ENCODE assay signal across 18 cellular contexts in the genomic region with DNA sequence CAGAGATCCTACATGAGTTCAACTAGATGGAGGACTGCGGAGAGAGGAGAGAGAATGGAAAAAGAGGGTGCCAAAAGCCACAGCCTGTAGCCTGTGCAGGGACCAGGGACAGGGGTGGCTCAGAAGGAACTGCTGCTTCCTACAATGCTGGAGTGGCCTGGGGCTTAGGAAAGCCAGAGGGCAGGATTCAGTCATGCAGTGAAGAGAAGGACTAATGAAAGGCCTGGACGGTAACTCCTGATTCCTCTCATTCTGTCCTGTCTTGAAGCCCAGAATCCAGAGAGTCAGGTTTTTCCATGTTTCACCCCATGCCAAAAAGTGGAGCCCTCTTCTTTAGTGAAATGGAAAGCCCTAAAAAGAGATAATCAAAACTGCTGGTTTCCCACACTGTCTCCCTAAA. TPM values are rescaled to one million over a fixed set of nuclear protein-coding genes. Genes with fewer than 3 reads are reported as not detected.
A peak's percentile ranks its signal among the peaks of the same experiment; 100 is the strongest.
DNase-seq lines count a peak whose midpoint lies in the region; ATAC-seq, FAIRE-seq and TF ChIP-seq lines count a peak whose summit lies in the region.
"Had no signal": no experiment of that assay in that cellular context is flagged by ENCODE, and none has a peak within 500 bp of the region (broad histone marks: within the 10 kb centered on the region; RNA-seq: fewer than 3 reads in every experiment).

No MANE protein-coding gene starts in this region.

- H3K36me3 Mint-ChIP-seq in immature natural killer cell: no peaks in the 10 kb centered on the region
- H3K36me3 Mint-ChIP-seq: CD14-positive monocyte; CD4-positive, alpha-beta memory T cell had no signal

- H2BK5ac ChIP-seq in IMR-90 (ENCODE audit: low read depth, low read length, poor library complexity, severe bottlenecking) (no peak overlapping the region), trophoblast cell (ENCODE audit: low read depth, low read length, poor library complexity) (peak overlapping the region; percentile 46)

- H3K27ac ChIP-seq in IMR-90 (ENCODE audit: insufficient read depth, low read length) (no peak overlapping the region), K562 (ENCODE audit: extremely low read depth, low read depth, low read length) (no peak overlapping the region), trophoblast cell (ENCODE audit: low read depth, low read length) (peak overlapping the region; percentile 54)
- H3K27ac ChIP-seq: BLaER1, GM23248 had no signal

- ATAC-seq in IMR-90 (ENCODE audit: low read depth) (no peak), K562 (peak; percentile 31; the same call in 1 of the 3 replicates), GM21717 (IDR thresholded peaks at IDR 0.05; ENCODE audit: unreplicated experiment) (no peak), GM18511 (IDR thresholded peaks at IDR 0.05; ENCODE audit: unreplicated experiment) (no peak)

- peaks cover 0 to 5% (median 4%) of the 10 kb centered on the region in 3 donors for H3K27me3 Mint-ChIP-seq in immature natural killer cell (ENCODE audit: low read depth in 3 of 3)
- H3K27me3 Mint-ChIP-seq: CD4-positive, alpha-beta memory T cell had no signal

- H3K4me2 ChIP-seq in IMR-90 (ENCODE audit: low read depth, low read length): no peak overlapping the region
- no peak overlapping the region for H3K4me2 ChIP-seq in K562 (ENCODE audit: insufficient read depth, low read length)
- H3K4me2 ChIP-seq in trophoblast cell (ENCODE audit: low read length): no peak overlapping the region
- H3K4me2 ChIP-seq: BLaER1 had no signal

- H3K79me1 ChIP-seq in IMR-90 (ENCODE audit: low read depth in 1 of 2, low read length in 2 of 2) (no peaks in the 10 kb centered on the region), trophoblast cell (ENCODE audit: low read length) (peaks cover 5% of the 10 kb centered on the region)

- no peak overlapping the region for H3K18ac ChIP-seq in IMR-90 (ENCODE audit: low read depth, low read length)
- no peak overlapping the region for H3K18ac ChIP-seq in trophoblast cell (ENCODE audit: low read length)

- no peak overlapping the region for H3K56ac ChIP-seq in IMR-90 (ENCODE audit: extremely low read depth, insufficient read depth, low read length)

- no peak overlapping the region for H3K23ac ChIP-seq in IMR-90 (ENCODE audit: low read depth, low read length)
- H3K23ac ChIP-seq in trophoblast cell (ENCODE audit: low read length): no peak overlapping the region

- H3K9ac ChIP-seq in IMR-90 (ENCODE audit: low read depth, low read length) (no peak overlapping the region), K562 (ENCODE audit: insufficient read depth in 1 of 2, low read depth in 2 of 2, low read length in 2 of 2) (no peak overlapping the region), trophoblast cell (ENCODE audit: low read length) (no peak overlapping the region)
- H3K9ac ChIP-seq: BLaER1, GM23248 had no signal

- CTCF ChIA-PET in IMR-90 (lab: Yijun Ruan, JAX) (no interaction called here), K562 (lab: Yijun Ruan, JAX; ENCODE audit: low intra/inter-chr PET ratio) (no interaction called here)

- H4K20me1 ChIP-seq in IMR-90 (ENCODE audit: insufficient read depth, low read length) (no peaks in the 10 kb centered on the region), K562 (replicated peaks; ENCODE audit: control insufficient read depth, insufficient read depth, low read length) (no peaks in the 10 kb centered on the region)
- H4K20me1 ChIP-seq: BLaER1 had no signal

- POLR2A ChIA-PET in IMR-90 (lab: Charles Lee; ENCODE audit: unreplicated experiment) (no interaction called here), K562 (lab: Yijun Ruan, JAX) (interaction anchor here (0.8 to 1.5 kb wide), 2 partner anchors 12 to 110 kb away, joined by 3 read pairs; no protein-coding TSS in a partner anchor)

- DNase-seq in IMR-90 (no peak), K562 (ENCODE audit: extremely low read depth in 1 of 4, low spot score in 3 of 4) (no peak), trophoblast cell (peak; percentile 52 to 71), NCI-H1694 (lab: John Stamatoyannopoulos, UW) (no peak), immature natural killer cell (no peak)
- DNase-seq: 8988T; CD4-positive, alpha-beta memory T cell; DMS153; DMS79; GF-D8; GM23248; HCEC 1CT had no signal

- TF ChIP-seq CTCF in IMR-90 (conservative IDR thresholded peaks at IDR 0.05; ENCODE audit: low read depth, low read length): no peak
- TF ChIP-seq CTCF in K562 (IDR thresholded peaks at IDR 0.05 in 2 of 3, conservative IDR thresholded peaks at IDR 0.05 in 1 of 3; ENCODE audit: insufficient read depth in 2 of 3, low read depth in 1 of 3, low read length in 3 of 3): no peak

- no CpG with 5 or more reads among the region's 2 CpGs for WGBS in IMR-90 (ENCODE audit: extremely low coverage in 2 of 2, insufficient read length in 1 of 2), 2 experiments
- 62% methylated on average over 2 of the region's 2 CpGs for WGBS in K562 (ENCODE audit: insufficient coverage, low coverage, missing lambda C conversion rate)
- WGBS in trophoblast cell (ENCODE audit: extremely low coverage, insufficient coverage, insufficient read length): no CpG with 5 or more reads among the region's 2 CpGs

- no peaks in the 10 kb centered on the region for H3K36me3 ChIP-seq in IMR-90 (ENCODE audit: control insufficient read depth, insufficient read depth, low read length)
- no peaks in the 10 kb centered on the region for H3K36me3 ChIP-seq in K562 (ENCODE audit: control insufficient read depth, insufficient read depth, low read length)
- H3K36me3 ChIP-seq in trophoblast cell (ENCODE audit: control insufficient read depth in 1 of 2, insufficient read depth in 2 of 2, low read length in 2 of 2): no peaks in the 10 kb centered on the region
- H3K36me3 ChIP-seq: BLaER1 had no signal

- peak overlapping the region; percentile 26 for H2AFZ ChIP-seq in IMR-90 (replicated peaks; ENCODE audit: low read length, poor library complexity)
- no peak overlapping the region for H2AFZ ChIP-seq in K562 (ENCODE audit: low read depth, low read length)
- H2AFZ ChIP-seq in trophoblast cell (ENCODE audit: insufficient read depth, low read length, poor library complexity): no peak overlapping the region
- H2AFZ ChIP-seq: GM23248 had no signal

- H3K27me3 ChIP-seq in IMR-90 (ENCODE audit: control insufficient read depth, insufficient read depth, low read length) (no peaks in the 10 kb centered on the region), K562 (ENCODE audit: control insufficient read depth in 2 of 2, insufficient read depth in 2 of 2, low read length in 2 of 2) (no peaks in the 10 kb centered on the region), trophoblast cell (ENCODE audit: insufficient read depth, low read length) (no peaks in the 10 kb centered on the region)
- H3K27me3 ChIP-seq: BLaER1 had no signal

- H4K91ac ChIP-seq in IMR-90 (ENCODE audit: insufficient read depth, low read depth, low read length) (no peak overlapping the region), trophoblast cell (ENCODE audit: low read depth, low read length) (no peak overlapping the region)

- no peak overlapping the region for H2AK5ac ChIP-seq in IMR-90 (ENCODE audit: low read depth, low read length)
- H2AK5ac ChIP-seq in trophoblast cell (ENCODE audit: low read length): no peak overlapping the region

- TF ChIP-seq POLR2A in IMR-90 (IDR thresholded peaks at IDR 0.05; ENCODE audit: low read depth, low read length): no peak
- TF ChIP-seq POLR2A in K562 (conservative IDR thresholded peaks at IDR 0.05): no peak

- TF ChIP-seq RAD21 in IMR-90 (IDR thresholded peaks at IDR 0.05; ENCODE audit: low read length) (no peak), K562 (CRISPR knock-in tag; conservative IDR thresholded peaks at IDR 0.05 in 1 of 2, IDR thresholded peaks at IDR 0.05 in 1 of 2) (no peak)

- no peak overlapping the region for H3K4me3 ChIP-seq in IMR-90 (ENCODE audit: insufficient read depth, low read depth, low read length)
- H3K4me3 ChIP-seq in K562: no peak overlapping the region
- H3K4me3 ChIP-seq in trophoblast cell (ENCODE audit: low read depth, low read length): no peak overlapping the region
- H3K4me3 ChIP-seq: BLaER1, GM23248 had no signal

- intact Hi-C loops in IMR-90 (cut with micrococcal nuclease): no loop called here
- intact Hi-C loops in K562 (cut with micrococcal nuclease): no loop called here

- H2BK12ac ChIP-seq in trophoblast cell (ENCODE audit: low read length): no peak overlapping the region

- FAIRE-seq in K562 (lab: Jason Lieb, UNC): no peak
- FAIRE-seq: H54, HTR-8/SVneo had no signal

- H3K4me1 ChIP-seq in IMR-90 (ENCODE audit: control insufficient read depth, insufficient read depth, low read length) (no peaks in the 10 kb centered on the region), K562 (replicated peaks in 1 of 2; ENCODE audit: control insufficient read depth in 2 of 2, insufficient read depth in 2 of 2, low read length in 2 of 2) (no peaks in the 10 kb centered on the region), trophoblast cell (ENCODE audit: control insufficient read depth in 1 of 2, insufficient read depth in 2 of 2, low read length in 2 of 2) (no peaks in the 10 kb centered on the region)
- H3K4me1 ChIP-seq: BLaER1 had no signal

- H4K5ac ChIP-seq in IMR-90 (ENCODE audit: low read depth, low read length): no peak overlapping the region

- H3K9me1 ChIP-seq in IMR-90 (ENCODE audit: insufficient read depth, low read length) (no peaks in the 10 kb centered on the region), K562 (ENCODE audit: control insufficient read depth, insufficient read depth, low read length) (no peaks in the 10 kb centered on the region)

- no peak overlapping the region for H3K27ac Mint-ChIP-seq in immature natural killer cell
- H3K27ac Mint-ChIP-seq: CD4-positive, alpha-beta memory T cell had no signal

- no peak overlapping the region for H2BK20ac ChIP-seq in IMR-90 (ENCODE audit: low read depth, low read length)

- H2BK15ac ChIP-seq in IMR-90 (ENCODE audit: low read depth, low read length): no peak overlapping the region

- H3K4me1 Mint-ChIP-seq in immature natural killer cell: no peaks in the 10 kb centered on the region
- H3K4me1 Mint-ChIP-seq: CD4-positive, alpha-beta memory T cell had no signal

- dilution Hi-C loops in IMR-90 (cut with HindIII; ENCODE audit: low sequenced_read_pairs, unreplicated experiment): no loop called here

- H4K12ac ChIP-seq in trophoblast cell (ENCODE audit: low read depth, low read length): no peak overlapping the region

- no peak for TF ChIP-seq EP300 in K562 (IDR thresholded peaks at IDR 0.05; ENCODE audit: low read length)

- H3K9me3 ChIP-seq in IMR-90 (ENCODE audit: control insufficient read depth, insufficient read depth, low read length) (no peaks in the 10 kb centered on the region), K562 (replicated peaks; ENCODE audit: control insufficient read depth, insufficient read depth, low read depth, low read length) (no peaks in the 10 kb centered on the region), trophoblast cell (ENCODE audit: insufficient read depth, low read depth, low read length) (no peaks in the 10 kb centered on the region)
- H3K9me3 ChIP-seq: BLaER1 had no signal

- H3K4me3 Mint-ChIP-seq in immature natural killer cell: no peak overlapping the region
- H3K4me3 Mint-ChIP-seq: CD14-positive monocyte; CD4-positive, alpha-beta memory T cell had no signal

- no peak overlapping the region for H2AK9ac ChIP-seq in IMR-90 (replicated peaks; ENCODE audit: low read depth, low read length, poor library complexity)

- no peak overlapping the region for H2BK120ac ChIP-seq in IMR-90 (ENCODE audit: low read depth, low read length)
- H2BK120ac ChIP-seq in trophoblast cell (ENCODE audit: insufficient read depth, low read length, poor library complexity): peak overlapping the region; percentile 38

- H3K14ac ChIP-seq in IMR-90 (replicated peaks; ENCODE audit: low read depth, low read length) (no peak overlapping the region), trophoblast cell (ENCODE audit: low read length) (no peak overlapping the region)

- no peak overlapping the region for H4K8ac ChIP-seq in IMR-90 (ENCODE audit: low read depth in 2 of 2, low read length in 2 of 2)
- H4K8ac ChIP-seq in trophoblast cell (ENCODE audit: low read depth, low read length): no peak overlapping the region

- H3K9me3 Mint-ChIP-seq in immature natural killer cell: no peaks in the 10 kb centered on the region
- H3K9me3 Mint-ChIP-seq: CD4-positive, alpha-beta memory T cell had no signal

- BruUV-seq in IMR-90 (replicated peaks; lab: Mats Ljungman, UMichigan) (no TSS peak), K562 (replicated peaks; lab: Mats Ljungman, UMichigan) (no TSS peak)

- no peaks in the 10 kb centered on the region for H3K79me2 ChIP-seq in K562 (ENCODE audit: control insufficient read depth, insufficient read depth, low read length)
- H3K79me2 ChIP-seq in trophoblast cell (ENCODE audit: control insufficient read depth, insufficient read depth, low read length, poor library complexity): no peaks in the 10 kb centered on the region

- in situ Hi-C loops in IMR-90 (cut with MboI; ENCODE audit: low sequenced_read_pairs): loop anchor here (10.0 kb wide), 1 partner anchor 121 kb away; a partner anchor contains a TSS
- in situ Hi-C loops in K562 (cut with MboI): loop anchor here (5.0 kb wide), 1 partner anchor 178 kb away; no protein-coding TSS in a partner anchor

- H3K4ac ChIP-seq in IMR-90 (ENCODE audit: low read depth, low read length) (no peak overlapping the region), trophoblast cell (ENCODE audit: low read depth, low read length) (no peak overlapping the region)

RNA-seq across cellular contexts. Expression of a gene that starts 48.4 kb away (rescaled TPM):
- total RNA-seq in IMR-90 (2012; rRNA removed) (23.8 and 26.9 TPM in 2 replicates), K562 (2014; rRNA removed) (51.4 and 59.4 TPM in 2 replicates), K562 (2014; rRNA removed; fragmentation: Illumina TruSeq; extraction: Trizol) (25.0 and 35.2 TPM in 2 replicates), K562 (2015; rRNA removed; fragmentation: Illumina TruSeq; extraction: Trizol) (28.2 and 29.9 TPM in 2 replicates), K562 (2021) (78.1 and 97.9 TPM in 2 replicates)
- polyA plus RNA-seq in IMR-90 (2012; rRNA removed) (17.7 and 18.6 TPM in 2 replicates), K562 (2011; rRNA removed) (25.2 and 37.0 TPM in 2 replicates), K562 (2014; fragmentation: Illumina TruSeq; extraction: Trizol) (40.9 and 52.0 TPM in 2 replicates), K562 (2014; fragmentation: Nextera tagmentation; extraction: Ambion mirVana) (1 to 10 TPM; 1.1 to 3.3 TPM), K562 (2014; rRNA removed) (41.9 and 46.4 TPM in 2 replicates), immature natural killer cell (1 to 10 TPM; 1.9 to 3.1 (median 2.7) TPM)
- polyA plus RNA-seq in IMR-90 (2012; cell fraction: cytosol; rRNA removed): 8.4 and 8.8 TPM in 2 replicates
- polyA plus RNA-seq in IMR-90 (2012; cell fraction: nucleus; rRNA removed; ENCODE audit: low replicate concordance): 22.9 and 29.8 TPM in 2 replicates
- 77.0 and 104 TPM in 2 replicates for total RNA-seq in K562 (2011; cell fraction: chromatin; rRNA removed; ENCODE audit: low replicate concordance)
- 49.2 and 49.6 TPM in 2 replicates for total RNA-seq in K562 (2011; cell fraction: nucleolus; rRNA removed)
- 50.6 and 77.9 TPM in 2 replicates for total RNA-seq in K562 (2011; cell fraction: nucleoplasm; rRNA removed)
- 28.9 and 42.0 TPM in 2 replicates for polyA plus RNA-seq in K562 (2011; cell fraction: cytosol; rRNA removed)
- 66.5 and 106 TPM in 2 replicates for polyA plus RNA-seq in K562 (2011; cell fraction: nucleus; rRNA removed)
- polyA plus RNA-seq in K562 (2012): 39.2 and 41.6 TPM in 2 replicates
- polyA minus RNA-seq in K562 (2011; rRNA and poly(A)+ RNA removed): 31.3 and 39.8 TPM in 2 replicates
- 62.3 and 71.7 TPM in 2 replicates for polyA minus RNA-seq in K562 (2011; cell fraction: cytosol; rRNA and poly(A)+ RNA removed)
- polyA minus RNA-seq in K562 (2011; cell fraction: nucleus; rRNA and poly(A)+ RNA removed): 29.8 and 46.9 TPM in 2 replicates
- polyA plus RNA-seq in trophoblast cell (2013): 36.7 and 38.4 TPM in 2 replicates

Comparison
In these comparisons a context has a peak if more than half of its experiments do, and no peak if none do; other contexts are left out.
1. DNase-seq: peak in trophoblast cell (2 of 2); none in IMR-90 (single experiment), K562 (0 of 4), NCI-H1694 (single experiment) and immature natural killer cell (0 of 3).